In genomic region chr7:144203086-144203485, GRCh38 we compare ENCODE assay signal across 14 cellular contexts. TPM values are rescaled to one million over a fixed set of nuclear protein-coding genes. Genes with fewer than 3 reads are reported as not detected.
"Had no signal": no experiment of that assay in that cellular context is flagged by ENCODE, and none has a peak within 500 bp of the region (broad histone marks: within the 10 kb centered on the region; RNA-seq: fewer than 3 reads in every experiment).

No MANE protein-coding gene starts in this region.

RNA-seq across cellular contexts. Expression of gene CTAGE4, which starts 19.8 kb away (rescaled TPM):
- total RNA-seq: ascending aorta, cardiac muscle cell had no signal
- polyA plus RNA-seq: cardiac muscle cell had no signal

RNA-seq across cellular contexts. Expression of gene OR2A42, which starts 36.3 kb away (rescaled TPM):
- total RNA-seq: activated naive CD4-positive, alpha-beta T cell treated with anti-CD3 and anti-CD28 coated beads for 36 hours; activated naive CD4-positive, alpha-beta T cell treated with anti-CD3 and anti-CD28 coated beads, Interleukin-2, amount 50 U/mL, for 72 hours; activated naive CD8-positive, alpha-beta T cell treated with anti-CD3 and anti-CD28 coated beads for 36 hours; activated naive CD8-positive, alpha-beta T cell treated with anti-CD3 and anti-CD28 coated beads, Interleukin-2, amount 10 ng/mL, durations not matched to agents 7 days and 5 days; activated T-cell treated with anti-CD3 and anti-CD28 coated beads, Interleukin-2, amount 50 U/mL, for 4 hours; activated T-cell treated with anti-CD3 and anti-CD28 coated beads, Interleukin-2, amount 50 U/mL, for 72 hours; activated T-helper 1 cell treated with anti-CD3 and anti-CD28 coated beads, Interleukin-12 subunit alpha, Interleukin-12 subunit beta, Interleukin-2, Interleukin-4 antibody, amounts not matched to agents 30 ng/mL and 10 ng/mL and 1 ng/mL, durations not matched to agents 14 hours and 24 hours and 36 hours; activated T-helper 17 cell treated with anti-CD3 and anti-CD28 coated beads, Interleukin-2, amount 50 U/mL, for 72 hours; ascending aorta; astrocyte; body of pancreas; bronchial epithelial cell; cardiac muscle cell; cardiac septum had no signal
- polyA plus RNA-seq: cardiac muscle cell had no signal
